8 cellular contexts compared by ENCODE assay signal in the genomic region with DNA sequence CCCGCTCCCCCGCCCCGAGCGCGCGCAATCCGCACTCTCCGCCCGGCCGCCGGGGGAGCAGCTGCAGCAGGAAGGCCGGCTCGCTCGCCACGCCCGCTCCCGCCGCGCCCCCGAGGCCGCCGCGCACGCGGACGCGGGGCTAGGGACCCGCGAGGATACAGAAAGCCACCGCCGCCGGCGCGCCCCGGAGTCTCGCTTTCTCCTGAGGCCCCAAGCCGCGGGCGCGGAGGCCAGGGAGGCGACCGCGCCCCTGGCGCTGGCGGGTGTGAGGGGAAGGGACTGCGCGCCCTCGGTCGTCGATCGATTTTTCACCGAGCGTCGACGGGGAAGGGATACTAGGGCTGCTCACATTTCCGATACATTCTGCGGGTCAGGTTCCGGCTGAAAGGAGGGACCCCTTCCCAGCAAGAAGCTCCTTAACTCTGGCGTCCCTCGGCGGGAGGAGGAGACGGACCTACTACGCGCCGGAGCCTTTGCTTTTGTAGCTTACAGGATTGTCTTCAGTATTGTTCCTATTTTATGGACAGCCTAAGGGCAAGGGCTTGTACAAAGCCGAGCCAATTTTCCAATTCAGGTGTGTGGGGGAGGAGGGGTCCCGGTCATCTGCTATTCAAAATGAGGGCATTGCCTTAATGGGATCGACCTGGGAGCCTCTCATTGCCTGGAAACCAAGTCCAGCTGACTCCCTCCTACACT. TPM values are rescaled to one million over a fixed set of nuclear protein-coding genes. Genes with fewer than 3 reads are reported as not detected.
DNase-seq lines count a peak whose midpoint lies in the region; ATAC-seq and TF ChIP-seq lines count a peak whose summit lies in the region.

No MANE protein-coding gene starts in this region.

- peak; percentile 15 for TF ChIP-seq CTCF in lower lobe of right lung (IDR thresholded peaks at IDR 0.05)

- H3K27ac ChIP-seq in lower lobe of right lung, result peak overlapping the region; percentile 97

- peak overlapping the region; percentile 86 for H3K4me3 ChIP-seq in lower lobe of right lung

- DNase-seq in AG08395 (ENCODE audit: low spot score) (peak; percentile 84), NCI-H510A (lab: John Stamatoyannopoulos, UW) (peak; percentile 84), ecto neural progenitor cell (ENCODE audit: low spot score) (peak; percentile 91), lower lobe of right lung (peak; percentile 91)
- peak; percentile 60 to 66 for DNase-seq in activated CD4-positive, alpha-beta T cell treated with anti-CD3 and anti-CD28 coated beads, Interleukin-2, amount 50 U/mL, for 4 hours
- DNase-seq in stimulated activated CD4-positive, alpha-beta T cell treated with anti-CD3 and anti-CD28 coated beads, TNF-alpha, amount 100 ng/mL, for 1 hour (ENCODE audit: low read depth in 3 of 3, low spot score in 1 of 3), result peak; percentile 40 to 54 (median 48)

- H3K4me1 ChIP-seq in lower lobe of right lung, result peaks cover 47% of the 10 kb centered on the region

- ATAC-seq in GM18868 (IDR thresholded peaks at IDR 0.05; ENCODE audit: unreplicated experiment) (peak; percentile 55), HG03175 (IDR thresholded peaks at IDR 0.05; ENCODE audit: unreplicated experiment) (peak; percentile 60), lower lobe of right lung (peak; percentile 80 to 87)

- H3K36me3 ChIP-seq in lower lobe of right lung, result no peaks in the 10 kb centered on the region

- intact Hi-C loops in lower lobe of right lung (cut with DNase I), result loop anchor here (10.0 kb wide), 1 partner anchor 147 kb away; no protein-coding TSS in a partner anchor

- H3K27me3 ChIP-seq in lower lobe of right lung (ENCODE audit: low read depth), result no peaks in the 10 kb centered on the region

- no peaks in the 10 kb centered on the region for H3K9me3 ChIP-seq in lower lobe of right lung

RNA-seq across cellular contexts. Expression of a gene that starts 0.4 kb away (rescaled TPM):
- 64.2 TPM for total RNA-seq in lower lobe of right lung

Comparison
In these comparisons a context has a peak if more than half of its experiments do, and no peak if none do; other contexts are left out.
1. Peak in every context shown above with its lines: DNase-seq, ATAC-seq, H3K4me3 ChIP-seq and H3K27ac ChIP-seq.